12 cellular contexts compared by ENCODE assay signal in the genomic region with DNA sequence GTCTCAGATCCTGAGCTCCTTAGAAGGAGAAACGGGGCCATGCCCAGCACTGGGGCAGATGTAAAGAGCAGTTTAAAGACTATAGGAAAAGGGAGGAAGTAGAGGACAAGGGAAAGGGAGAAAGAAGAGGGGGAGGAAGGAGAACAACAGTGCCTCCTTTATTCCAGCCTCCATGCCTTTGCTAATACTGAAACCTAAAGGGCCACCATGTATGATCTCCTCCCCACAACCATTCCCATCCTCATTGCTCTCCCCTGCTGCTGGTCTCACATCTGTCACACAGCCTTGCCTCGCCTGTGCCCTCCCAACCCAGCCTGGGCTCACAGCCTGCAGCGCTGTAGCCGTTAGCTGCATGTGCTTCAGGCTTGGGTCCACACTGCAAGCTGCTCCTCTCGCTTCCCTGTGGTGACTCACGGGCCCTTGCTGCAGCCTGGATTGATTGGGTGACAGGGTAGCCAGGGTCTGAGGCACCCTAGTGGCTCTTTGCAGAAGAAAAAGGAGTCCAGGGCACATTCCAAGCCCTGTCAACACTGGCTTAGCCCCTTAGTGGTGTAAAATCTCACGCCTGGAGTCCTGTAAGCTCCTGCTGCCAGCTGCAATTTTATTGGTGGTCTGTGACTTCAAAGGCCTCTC.
DNase-seq lines count a peak whose midpoint lies in the region; TF ChIP-seq lines count a peak whose summit lies in the region.
"Had no signal": no experiment of that assay in that cellular context is flagged by ENCODE, and none has a peak within 500 bp of the region (broad histone marks: within the 10 kb centered on the region; RNA-seq: fewer than 3 reads in every experiment).

No MANE protein-coding gene starts in this region.

- TF ChIP-seq CTCF in foreskin fibroblast (IDR thresholded peaks at IDR 0.05; ENCODE audit: low read depth, low read length): peak; percentile 12

- peak; percentile 47 for DNase-seq in AG08396 (ENCODE audit: low spot score)
- DNase-seq in HCEC 1CT: peak; percentile 55
- DNase-seq in RKO (ENCODE audit: low spot score): peak; percentile 32
- DNase-seq in foreskin fibroblast: peak; percentile 47 to 65
- no peak for DNase-seq in cerebellar nuclear complex (lab: John Stamatoyannopoulos, UW)
- no peak for DNase-seq in NCI-H2171 treated with DMSO at 0.1 percent for 48 hours (lab: John Stamatoyannopoulos, UW)
- DNase-seq in kidney glomerular epithelial cell (lab: John Stamatoyannopoulos, UW): no peak
- DNase-seq in activated naive CD4-positive, alpha-beta T cell treated with Interleukin-2 at 50 U/mL for 16 hours: no peak
- DNase-seq: activated T-cell treated with anti-CD3 and anti-CD28 coated beads, Interleukin-2, amount 50 U/mL, for 24 hours; H7; NCI-H2227 treated with DMSO at 0.1 percent for 48 hours; stimulated activated CD4-positive, alpha-beta T cell treated with anti-CD3 and anti-CD28 coated beads, Interleukin-4, amount 100 ng/mL, for 4 hours had no signal

- H3K4me3 ChIP-seq in foreskin fibroblast (ENCODE audit: low read depth in 1 of 2, low read length in 2 of 2): no peak overlapping the region

Comparison
In these comparisons a context has a peak if more than half of its experiments do, and no peak if none do; other contexts are left out.
1. DNase-seq: peak in AG08396 (single experiment), HCEC 1CT (single experiment), RKO (single experiment) and foreskin fibroblast (2 of 2); none in cerebellar nuclear complex (0 of 2), NCI-H2171 treated with DMSO at 0.1 percent for 48 hours (single experiment), kidney glomerular epithelial cell (single experiment) and activated naive CD4-positive, alpha-beta T cell treated with Interleukin-2 at 50 U/mL for 16 hours (single experiment).